Comparison of ENCODE assay signal across 1 cellular context in genomic region chr16:57083469-57083868, GRCh38.
TF ChIP-seq lines count a peak whose summit lies in the region.

No MANE protein-coding gene starts in this region.

TF ChIP-seq in K562, 482 proteins besides CTCF, POLR2A, EP300 and RAD21 (continued from another document):
- TF ChIP-seq, protein P1, sequence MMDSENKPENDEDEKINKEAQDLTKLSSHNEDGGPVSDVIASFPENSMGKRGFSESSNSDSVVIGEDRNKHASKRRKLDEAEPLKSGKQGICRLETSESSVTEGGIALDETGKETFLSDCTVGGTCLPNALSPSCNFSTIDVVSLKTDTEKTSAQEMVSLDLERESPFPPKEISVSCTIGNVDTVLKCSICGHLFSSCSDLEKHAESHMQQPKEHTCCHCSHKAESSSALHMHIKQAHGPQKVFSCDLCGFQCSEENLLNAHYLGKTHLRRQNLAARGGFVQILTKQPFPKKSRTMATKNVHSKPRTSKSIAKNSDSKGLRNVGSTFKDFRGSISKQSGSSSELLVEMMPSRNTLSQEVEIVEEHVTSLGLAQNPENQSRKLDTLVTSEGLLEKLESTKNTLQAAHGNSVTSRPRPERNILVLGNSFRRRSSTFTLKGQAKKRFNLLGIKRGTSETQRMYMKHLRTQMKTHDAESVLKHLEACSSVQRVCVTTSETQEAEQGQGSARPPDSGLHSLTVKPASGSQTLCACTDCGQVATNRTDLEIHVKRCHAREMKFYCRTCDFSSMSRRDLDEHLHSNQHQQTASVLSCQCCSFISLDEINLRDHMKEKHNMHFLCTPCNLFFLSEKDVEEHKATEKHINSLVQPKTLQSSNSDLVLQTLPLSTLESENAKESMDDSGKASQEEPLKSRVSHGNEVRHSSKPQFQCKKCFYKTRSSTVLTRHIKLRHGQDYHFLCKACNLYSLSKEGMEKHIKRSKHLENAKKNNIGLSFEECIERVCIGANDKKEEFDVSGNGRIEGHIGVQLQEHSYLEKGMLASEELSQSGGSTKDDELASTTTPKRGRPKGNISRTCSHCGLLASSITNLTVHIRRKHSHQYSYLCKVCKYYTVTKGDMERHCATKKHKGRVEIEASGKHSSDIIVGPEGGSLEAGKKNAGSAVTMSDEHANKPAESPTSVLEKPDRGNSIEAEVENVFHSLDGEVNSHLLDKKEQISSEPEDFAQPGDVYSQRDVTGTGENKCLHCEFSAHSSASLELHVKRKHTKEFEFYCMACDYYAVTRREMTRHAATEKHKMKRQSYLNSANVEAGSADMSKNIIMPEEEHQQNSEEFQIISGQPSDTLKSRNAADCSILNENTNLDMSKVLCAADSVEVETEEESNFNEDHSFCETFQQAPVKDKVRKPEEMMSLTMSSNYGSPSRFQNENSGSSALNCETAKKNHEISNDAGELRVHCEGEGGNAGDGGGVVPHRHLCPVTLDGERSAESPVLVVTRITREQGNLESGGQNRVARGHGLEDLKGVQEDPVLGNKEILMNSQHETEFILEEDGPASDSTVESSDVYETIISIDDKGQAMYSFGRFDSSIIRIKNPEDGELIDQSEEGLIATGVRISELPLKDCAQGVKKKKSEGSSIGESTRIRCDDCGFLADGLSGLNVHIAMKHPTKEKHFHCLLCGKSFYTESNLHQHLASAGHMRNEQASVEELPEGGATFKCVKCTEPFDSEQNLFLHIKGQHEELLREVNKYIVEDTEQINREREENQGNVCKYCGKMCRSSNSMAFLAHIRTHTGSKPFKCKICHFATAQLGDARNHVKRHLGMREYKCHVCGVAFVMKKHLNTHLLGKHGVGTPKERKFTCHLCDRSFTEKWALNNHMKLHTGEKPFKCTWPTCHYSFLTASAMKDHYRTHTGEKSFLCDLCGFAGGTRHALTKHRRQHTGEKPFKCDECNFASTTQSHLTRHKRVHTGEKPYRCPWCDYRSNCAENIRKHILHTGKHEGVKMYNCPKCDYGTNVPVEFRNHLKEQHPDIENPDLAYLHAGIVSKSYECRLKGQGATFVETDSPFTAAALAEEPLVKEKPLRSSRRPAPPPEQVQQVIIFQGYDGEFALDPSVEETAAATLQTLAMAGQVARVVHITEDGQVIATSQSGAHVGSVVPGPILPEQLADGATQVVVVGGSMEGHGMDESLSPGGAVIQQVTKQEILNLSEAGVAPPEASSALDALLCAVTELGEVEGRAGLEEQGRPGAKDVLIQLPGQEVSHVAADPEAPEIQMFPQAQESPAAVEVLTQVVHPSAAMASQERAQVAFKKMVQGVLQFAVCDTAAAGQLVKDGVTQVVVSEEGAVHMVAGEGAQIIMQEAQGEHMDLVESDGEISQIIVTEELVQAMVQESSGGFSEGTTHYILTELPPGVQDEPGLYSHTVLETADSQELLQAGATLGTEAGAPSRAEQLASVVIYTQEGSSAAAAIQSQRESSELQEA (IDR thresholded peaks at IDR 0.05; ENCODE audit: low read depth), result no peak
- TF ChIP-seq USF1 (CRISPR knock-in tag; IDR thresholded peaks at IDR 0.05) (peak; percentile 42; the same call in 1 of the 2 replicates), SIN3A (IDR thresholded peaks at IDR 0.05; ENCODE audit: borderline replicate concordance in 2 of 2, control insufficient read depth in 1 of 2, low read depth in 2 of 2, low read length in 2 of 2) (no peak), JUN (IDR thresholded peaks at IDR 0.05; ENCODE audit: borderline replicate concordance, low read depth, low read length) (no peak), JUN (CRISPR knock-in tag; IDR thresholded peaks at IDR 0.05; ENCODE audit: borderline replicate concordance) (no peak)
- TF ChIP-seq, protein P2, sequence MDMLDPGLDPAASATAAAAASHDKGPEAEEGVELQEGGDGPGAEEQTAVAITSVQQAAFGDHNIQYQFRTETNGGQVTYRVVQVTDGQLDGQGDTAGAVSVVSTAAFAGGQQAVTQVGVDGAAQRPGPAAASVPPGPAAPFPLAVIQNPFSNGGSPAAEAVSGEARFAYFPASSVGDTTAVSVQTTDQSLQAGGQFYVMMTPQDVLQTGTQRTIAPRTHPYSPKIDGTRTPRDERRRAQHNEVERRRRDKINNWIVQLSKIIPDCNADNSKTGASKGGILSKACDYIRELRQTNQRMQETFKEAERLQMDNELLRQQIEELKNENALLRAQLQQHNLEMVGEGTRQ (CRISPR knock-in tag; IDR thresholded peaks at IDR 0.05), result peak; percentile 42; the same call in 1 of the 2 replicates
